9 cellular contexts compared by ENCODE assay signal in the genomic region with DNA sequence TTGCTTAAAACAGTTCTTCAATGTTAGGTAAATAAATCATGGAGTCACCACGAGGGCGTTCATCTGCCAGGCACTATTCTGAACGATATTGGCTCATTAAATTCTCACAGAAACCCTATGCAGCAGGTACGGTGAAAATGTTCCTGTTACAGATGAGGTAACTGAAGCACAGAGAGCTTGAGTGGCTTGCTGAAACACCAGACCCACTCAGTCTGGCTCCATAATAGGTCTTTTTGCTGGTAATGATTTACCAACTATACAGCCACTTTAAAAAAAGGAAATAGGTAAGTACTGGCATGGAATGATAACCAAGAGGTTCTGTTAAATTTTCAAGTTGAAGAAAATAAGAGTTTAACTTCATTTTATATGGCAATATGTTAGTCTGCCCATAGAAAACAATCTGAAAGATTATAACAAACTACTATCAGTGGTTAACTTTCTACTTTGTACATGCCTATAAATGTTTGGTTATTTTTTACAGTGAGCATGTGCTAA. TPM values are rescaled to one million over a fixed set of nuclear protein-coding genes. Genes with fewer than 3 reads are reported as not detected.
DNase-seq lines count a peak whose midpoint lies in the region; ATAC-seq and TF ChIP-seq lines count a peak whose summit lies in the region.
"Had no signal": no experiment of that assay in that cellular context is flagged by ENCODE, and none has a peak within 500 bp of the region (broad histone marks: within the 10 kb centered on the region; RNA-seq: fewer than 3 reads in every experiment).

No MANE protein-coding gene starts in this region.

- no peaks in the 10 kb centered on the region; the same call in none of the 2 replicates for H3K9me3 ChIP-seq in NT2/D1 (ENCODE audit: insufficient read depth, low read length)
- H3K9me3 ChIP-seq in iPS-20b (ENCODE audit: insufficient read depth, low read depth, low read length): no peaks in the 10 kb centered on the region
- H3K9me3 ChIP-seq in thyroid gland: no peaks in the 10 kb centered on the region

- no peak for TF ChIP-seq POLR2A in thyroid gland (IDR thresholded peaks at IDR 0.05)

- no peak overlapping the region for H3K27ac ChIP-seq in iPS-20b (ENCODE audit: low read length)
- H3K27ac ChIP-seq in thyroid gland: peak overlapping the region; percentile 96 to 99 (median 97)

- H3K27me3 ChIP-seq in NT2/D1 (ENCODE audit: insufficient read depth, insufficient read length) (no peaks in the 10 kb centered on the region), iPS-20b (ENCODE audit: insufficient read depth, low read length) (no peaks in the 10 kb centered on the region), thyroid gland (no peaks in the 10 kb centered on the region)

- H3K4me1 ChIP-seq in NT2/D1 (ENCODE audit: insufficient read depth, insufficient read length) (peaks cover 2% of the 10 kb centered on the region), iPS-20b (ENCODE audit: insufficient read depth, low read length) (peaks cover 10% of the 10 kb centered on the region), thyroid gland (peaks cover 28% of the 10 kb centered on the region in 2 donors)

- H3K9ac ChIP-seq in NT2/D1 (ENCODE audit: insufficient read length, low read depth) (peak overlapping the region; percentile 47), iPS-20b (ENCODE audit: low read depth, low read length) (peak overlapping the region; percentile 94; the same call in 1 of the 2 replicates)

- H3K4me3 ChIP-seq in NT2/D1 (ENCODE audit: insufficient read length, low read depth): no peak overlapping the region
- peak overlapping the region; percentile 84 for H3K4me3 ChIP-seq in iPS-20b (ENCODE audit: low read length)
- H3K4me3 ChIP-seq in thyroid gland (replicated peaks in 1 of 3): peak overlapping the region in 1 of 3 donors; percentile 58

- 31 to 40% methylated on average over 4 of the region's 4 CpGs for WGBS in thyroid gland, 2 donors

- peak; percentile 39 for DNase-seq in SHP77 treated with DMSO at 0.1 percent for 48 hours (lab: John Stamatoyannopoulos, UW)
- DNase-seq in SHP77 (lab: John Stamatoyannopoulos, UW): no peak
- no peak for DNase-seq in NT2/D1 (ENCODE audit: low read depth, low spot score)
- DNase-seq in thyroid gland: peak; percentile 6 to 9
- DNase-seq in hypothalamus (lab: John Stamatoyannopoulos, UW): no peak
- DNase-seq in GM19240 (ENCODE audit: insufficient read length, low spot score): no peak
- DNase-seq: GF-D8 had no signal

- TF ChIP-seq CTCF in thyroid gland (IDR thresholded peaks at IDR 0.05): no peak

- intact Hi-C loops in thyroid gland (cut with DNase I): no loop called here

- peaks cover 3% of the 10 kb centered on the region for H3K36me3 ChIP-seq in NT2/D1 (ENCODE audit: insufficient read depth, insufficient read length, low read length)
- H3K36me3 ChIP-seq in iPS-20b (ENCODE audit: insufficient read depth, low read depth, low read length): no peaks in the 10 kb centered on the region
- H3K36me3 ChIP-seq in thyroid gland: no peaks in the 10 kb centered on the region

- no peak for ATAC-seq in GM19397 (IDR thresholded peaks at IDR 0.05; ENCODE audit: unreplicated experiment)

RNA-seq across cellular contexts. Expression of a gene that starts 1.3 kb away (rescaled TPM):
- total RNA-seq in thyroid gland: 100 to 1,000 TPM; 119 to 205 (median 151) TPM

Comparison
In these comparisons a context has a peak if more than half of its experiments do, and no peak if none do; other contexts are left out.
1. DNase-seq: peak in SHP77 treated with DMSO at 0.1 percent for 48 hours (single experiment) and thyroid gland (2 of 2); none in SHP77 (0 of 2), NT2/D1 (single experiment), hypothalamus (0 of 51) and GM19240 (single experiment).